ENCODE assay signal across 8 cellular contexts in genomic region chr1:174998569-174999215, GRCh38. TPM values are rescaled to one million over a fixed set of nuclear protein-coding genes. Genes with fewer than 3 reads are reported as not detected.
DNase-seq lines count a peak whose midpoint lies in the region; ATAC-seq, FAIRE-seq and TF ChIP-seq lines count a peak whose summit lies in the region.

No MANE protein-coding gene starts in this region.

- H2AFZ ChIP-seq in Loucy (ENCODE audit: low read length): peak overlapping the region; percentile 82

- H3K4me3 ChIP-seq in Loucy (ENCODE audit: low read length, poor library complexity, severe bottlenecking) (peak overlapping the region; percentile 98), astrocyte of the spinal cord (ENCODE audit: low read depth, low read length) (peak overlapping the region; percentile 62), iPS-18c (ENCODE audit: insufficient read depth, low read depth, low read length) (peak overlapping the region; percentile 59), small intestine (ENCODE audit: low read depth in 1 of 2, low read length in 2 of 2) (peak overlapping the region in 1 of 2 donors; percentile 49)

- peaks cover 35% of the 10 kb centered on the region for H3K4me1 ChIP-seq in Loucy (ENCODE audit: insufficient read depth, low read length, poor library complexity, severe bottlenecking)
- H3K4me1 ChIP-seq in small intestine (ENCODE audit: control insufficient read depth in 2 of 2, insufficient read depth in 1 of 2, low read depth in 1 of 2, low read length in 1 of 2): peaks cover 0 to 2% of the 10 kb centered on the region in 2 donors

- peak; percentile 1 for ATAC-seq in GM19328 (IDR thresholded peaks at IDR 0.05; ENCODE audit: unreplicated experiment)

- no peaks in the 10 kb centered on the region for H3K27me3 ChIP-seq in Loucy (ENCODE audit: insufficient read depth, low read length, poor library complexity, severe bottlenecking)
- no peaks in the 10 kb centered on the region for H3K27me3 ChIP-seq in small intestine (ENCODE audit: control insufficient read depth in 2 of 2, insufficient read depth in 2 of 2, low read length in 2 of 2)

- 13 to 25% (median 25%) methylated on average over 19 of the region's 19 CpGs for WGBS in small intestine, 3 donors

- peak overlapping the region; percentile 88 to 95 for H3K27ac ChIP-seq in small intestine (ENCODE audit: low read depth in 1 of 2, low read length in 1 of 2)

- in situ Hi-C loops in astrocyte of the spinal cord (cut with HindIII; ENCODE audit: low sequenced_read_pairs): no loop called here

- DNase-seq in CD1c-positive myeloid dendritic cell (ENCODE audit: extremely low spot score) (peak; percentile 79), RCC 7860 (ENCODE audit: low spot score) (peak; percentile 63), astrocyte of the spinal cord (ENCODE audit: low read depth, low spot score) (peak; percentile 63), small intestine (peak; percentile 66), islet precursor cell (no peak)

- no peaks in the 10 kb centered on the region for H3K9me2 ChIP-seq in Loucy (replicated peaks; ENCODE audit: low read depth, low read length)

- H3K79me2 ChIP-seq in Loucy (ENCODE audit: insufficient read depth, low read length): peaks cover 38% of the 10 kb centered on the region

- peaks cover 34% of the 10 kb centered on the region for H4K20me1 ChIP-seq in Loucy (ENCODE audit: insufficient read depth, low read length, poor library complexity, severe bottlenecking)

- H3K4me2 ChIP-seq in Loucy (ENCODE audit: low read depth, low read length, poor library complexity, severe bottlenecking): peak overlapping the region; percentile 99

- H3K36me3 ChIP-seq in Loucy (ENCODE audit: insufficient read depth, low read length) (no peaks in the 10 kb centered on the region), small intestine (ENCODE audit: control insufficient read depth in 2 of 2, insufficient read depth in 2 of 2, low read length in 2 of 2) (no peaks in the 10 kb centered on the region)

- peak overlapping the region; percentile 100 for H3K9ac ChIP-seq in Loucy (ENCODE audit: low read depth, low read length, poor library complexity, severe bottlenecking)

- H3K9me3 ChIP-seq in Loucy (ENCODE audit: insufficient read depth, low read depth, low read length): no peaks in the 10 kb centered on the region
- H3K9me3 ChIP-seq in iPS-18c (ENCODE audit: control insufficient read depth, insufficient read depth, low read length): no peaks in the 10 kb centered on the region
- no peaks in the 10 kb centered on the region for H3K9me3 ChIP-seq in small intestine (ENCODE audit: control insufficient read depth, low read depth)

- TF ChIP-seq CTCF in Loucy (conservative IDR thresholded peaks at IDR 0.05; ENCODE audit: low read length) (peak; percentile 78), astrocyte of the spinal cord (IDR thresholded peaks at IDR 0.05; ENCODE audit: low read depth, low read length) (peak; percentile 78)

- H3F3A ChIP-seq in Loucy (ENCODE audit: low read depth): peaks cover 6% of the 10 kb centered on the region; the same call in 1 of the 2 replicates

- FAIRE-seq in RCC 7860 (lab: Jason Lieb, UNC): peak; percentile 58
- FAIRE-seq in small intestine (lab: Jason Lieb, UNC): no peak

RNA-seq across cellular contexts. Expression of gene CACYBP, which starts 1.1 kb away (rescaled TPM):
- polyA plus RNA-seq in small intestine: 10 to 100 TPM; 42.4 to 99.8 (median 47.4) TPM

RNA-seq across cellular contexts. Expression of gene MRPS14, which starts 24.5 kb away (rescaled TPM):
- 10 to 100 TPM; 18.1 to 34.7 (median 19.9) TPM for polyA plus RNA-seq in small intestine
